ENCODE assay signal across 35 cellular contexts in genomic region chr3:104870276-104870675, GRCh38.
"Had no signal": no experiment of that assay in that cellular context is flagged by ENCODE, and none has a peak within 500 bp of the region (broad histone marks: within the 10 kb centered on the region; RNA-seq: fewer than 3 reads in every experiment).

No MANE protein-coding gene starts in this region.

- H3K36me3 ChIP-seq: MG63 had no signal

- H3K27me3 ChIP-seq: MG63 had no signal

- H3K9me3 ChIP-seq: MG63 had no signal

- H3K4me3 ChIP-seq: MG63 had no signal

- DNase-seq: Karpas-422, Kasumi-1, MG63, MM.1S, MV-4-11, NCI-H1048, NCI-H1092, NCI-H1092 treated with DMSO at 0.1 percent for 48 hours, NCI-H1105, NCI-H1105 treated with DMSO at 0.1 percent for 48 hours, NCI-H1417, NCI-H1417 treated with DMSO at 0.1 percent for 48 hours, NCI-H1436, NCI-H1436 treated with DMSO at 0.1 percent for 48 hours, NCI-H146, NCI-H1694, NCI-H1694 treated with DMSO at 0.1 percent for 48 hours, NCI-H187, NCI-H187 treated with DMSO at 0.1 percent for 48 hours, NCI-H1930, NCI-H2029, NCI-H2029 treated with DMSO at 0.1 percent for 48 hours, NCI-H2081, NCI-H2081 treated with DMSO at 0.1 percent for 48 hours, NCI-H2107, NCI-H2171, NCI-H2171 treated with DMSO at 0.1 percent for 48 hours, NCI-H2227 treated with DMSO at 0.1 percent for 48 hours, NCI-H226, NCI-H345, NCI-H446, NCI-H446 treated with DMSO at 0.1 percent for 48 hours, NCI-H510A, NCI-H510A treated with DMSO at 0.1 percent for 48 hours, NCI-H524 had no signal
